In genomic region chr22:30438559-30438958, GRCh38 we compare ENCODE assay signal across 30 cellular contexts. TPM values are rescaled to one million over a fixed set of nuclear protein-coding genes. Genes with fewer than 3 reads are reported as not detected.
"Had no signal": no experiment of that assay in that cellular context is flagged by ENCODE, and none has a peak within 500 bp of the region (broad histone marks: within the 10 kb centered on the region; RNA-seq: fewer than 3 reads in every experiment).

No MANE protein-coding gene starts in this region.

- FAIRE-seq: endothelial cell of umbilical vein had no signal

- H3K27me3 ChIP-seq: ovary, right lobe of liver had no signal

- H3K4me3 ChIP-seq: coronary artery, ovary, right lobe of liver, smooth muscle cell, thoracic aorta had no signal

- H3K4me3 Mint-ChIP-seq: activated CD4-positive, alpha-beta T cell treated with anti-CD3 and anti-CD28 coated beads, Interleukin-2, amount 10 ng/mL, durations not matched to agents 24 days and 14 days; activated CD8-positive, alpha-beta T cell treated with anti-CD3 and anti-CD28 coated beads for 36 hours; activated naive CD4-positive, alpha-beta T cell treated with anti-CD3 and anti-CD28 coated beads, Interleukin-2, amount 10 ng/mL, durations not matched to agents 7 days and 5 days; activated naive CD8-positive, alpha-beta T cell treated with anti-CD3 and anti-CD28 coated beads, Interleukin-2, amount 50 U/mL, for 24 hours; activated T-cell treated with anti-CD3 and anti-CD28 coated beads, Interleukin-2, amount 50 U/mL, for 24 hours; brain; naive B cell; stimulated activated memory B cell treated with anti-CD40 and anti-IgM and Interleukin-4, amounts not matched to agents 10 μg/mL and 1 μg/mL and 100 μg/mL, for 72 hours; T-cell had no signal

- H3K27ac Mint-ChIP-seq: activated CD4-positive, alpha-beta T cell treated with anti-CD3 and anti-CD28 coated beads, Interleukin-2, amount 10 ng/mL, durations not matched to agents 24 days and 14 days; activated CD8-positive, alpha-beta T cell treated with anti-CD3 and anti-CD28 coated beads for 36 hours; activated naive CD4-positive, alpha-beta T cell treated with anti-CD3 and anti-CD28 coated beads, Interleukin-2, amount 10 ng/mL, durations not matched to agents 7 days and 5 days; activated naive CD8-positive, alpha-beta T cell treated with anti-CD3 and anti-CD28 coated beads, Interleukin-2, amount 50 U/mL, for 24 hours; activated T-cell treated with anti-CD3 and anti-CD28 coated beads, Interleukin-2, amount 50 U/mL, for 24 hours; brain; naive B cell; stimulated activated memory B cell treated with anti-CD40 and anti-IgM and Interleukin-4, amounts not matched to agents 10 μg/mL and 1 μg/mL and 100 μg/mL, for 72 hours; T-cell had no signal

- DNase-seq: activated CD4-positive, alpha-beta T cell treated with anti-CD3 and anti-CD28 coated beads, Interleukin-2, amount 10 ng/mL, durations not matched to agents 24 days and 14 days; activated CD4-positive, CD25-positive, alpha-beta regulatory T cell; activated CD8-positive, alpha-beta T cell treated with anti-CD3 and anti-CD28 coated beads for 36 hours; activated effector memory CD4-positive, alpha-beta T cell treated with Interleukin-2 at 50 U/mL for 16 hours; activated naive CD4-positive, alpha-beta T cell treated with anti-CD3 and anti-CD28 coated beads, Interleukin-2, amount 10 ng/mL, durations not matched to agents 7 days and 5 days; activated naive CD8-positive, alpha-beta T cell treated with anti-CD3 and anti-CD28 coated beads, Interleukin-2, amount 50 U/mL, for 24 hours; activated T-cell treated with anti-CD3 and anti-CD28 coated beads, Interleukin-2, amount 50 U/mL, for 24 hours; anterior cingulate cortex; caudate nucleus; foreskin melanocyte; glutamatergic neuron; hippocampal formation; islet precursor cell; left ventricle myocardium superior; naive B cell; ovary; SK-N-SH; stimulated activated CD4-positive, alpha-beta T cell treated with anti-CD3 and anti-CD28 coated beads, Interleukin-4, amount 100 ng/mL, for 24 hours; T-cell; T1000 had no signal

- H3K4me2 ChIP-seq: SK-N-SH, smooth muscle cell had no signal

- H3K36me3 ChIP-seq: ovary, right lobe of liver, thoracic aorta had no signal

- ATAC-seq: activated CD8-positive, alpha-beta T cell treated with anti-CD3 and anti-CD28 coated beads for 36 hours; activated naive CD8-positive, alpha-beta T cell treated with anti-CD3 and anti-CD28 coated beads, Interleukin-2, amount 50 U/mL, for 24 hours; left ventricle myocardium superior; right lobe of liver; stimulated activated memory B cell treated with anti-CD40 and anti-IgM and Interleukin-4, amounts not matched to agents 10 μg/mL and 1 μg/mL and 100 μg/mL, for 72 hours; T-cell had no signal

- H3K9me3 Mint-ChIP-seq: brain had no signal

- H3K9ac ChIP-seq: SK-N-SH had no signal

- H3K9me3 ChIP-seq: ovary, right lobe of liver, SK-N-SH, thoracic aorta had no signal

- H3K27ac ChIP-seq: coronary artery, ovary, right lobe of liver, thoracic aorta had no signal

- H3K36me3 Mint-ChIP-seq: brain had no signal

RNA-seq across cellular contexts. Expression of gene SEC14L3, which starts 33.3 kb away (rescaled TPM):
- total RNA-seq: activated CD4-positive, alpha-beta T cell treated with anti-CD3 and anti-CD28 coated beads, Interleukin-2, amount 10 ng/mL, durations not matched to agents 24 days and 14 days; activated CD8-positive, alpha-beta T cell treated with anti-CD3 and anti-CD28 coated beads for 36 hours; endothelial cell of umbilical vein; left ventricle myocardium superior; mononuclear cell; ovary; pulmonary artery endothelial cell; smooth muscle cell; T-cell; thoracic aorta; ureter had no signal
- polyA plus RNA-seq: endothelial cell of umbilical vein, ovary, SK-N-SH, smooth muscle cell had no signal
